ENCODE assay signal across 8 cellular contexts in genomic region chr21:33071878-33072306, GRCh38. TPM values are rescaled to one million over a fixed set of nuclear protein-coding genes. Genes with fewer than 3 reads are reported as not detected.
DNase-seq lines count a peak whose midpoint lies in the region; ATAC-seq and TF ChIP-seq lines count a peak whose summit lies in the region.

No MANE protein-coding gene starts in this region.

- H3K4me1 ChIP-seq in right atrium auricular region (peaks cover 0 to 26% of the 10 kb centered on the region in 2 donors), spleen (peaks cover 21 to 51% (median 31%) of the 10 kb centered on the region in 6 donors)

- peaks cover 0 to 5% of the 10 kb centered on the region in 2 donors for H3K9me3 ChIP-seq in right atrium auricular region
- H3K9me3 ChIP-seq in spleen: peaks cover 0 to 14% (median 3%) of the 10 kb centered on the region in 8 donors

- H3K4me1 Mint-ChIP-seq in activated B cell treated with CpG ODN at 0.5 μM for 24 hours: peaks cover 12% of the 10 kb centered on the region

- peaks cover 16 to 19% of the 10 kb centered on the region in 2 donors for H3K27me3 ChIP-seq in right atrium auricular region
- peaks cover 0 to 100% (median 80%) of the 10 kb centered on the region in 7 donors for H3K27me3 ChIP-seq in spleen (replicated peaks in 1 of 7)

- H3K27ac ChIP-seq in right atrium auricular region (no peak overlapping the region), spleen (no peak overlapping the region)

- TF ChIP-seq POLR2A in spleen (IDR thresholded peaks at IDR 0.05): no peak

- TF ChIP-seq CTCF in activated B cell treated with CpG ODN at 0.5 μM for 24 hours (IDR thresholded peaks at IDR 0.05) (no peak), right atrium auricular region (IDR thresholded peaks at IDR 0.05) (no peak), spleen (IDR thresholded peaks at IDR 0.05 in 8 of 11, conservative IDR thresholded peaks at IDR 0.05 in 3 of 11) (no peak)

- CTCF ChIA-PET in activated B cell treated with CpG ODN at 0.5 μM for 24 hours (lab: Charles Lee): no interaction called here

- H3K36me3 ChIP-seq in right atrium auricular region (no peaks in the 10 kb centered on the region), spleen (no peaks in the 10 kb centered on the region)

- H3K4me3 ChIP-seq in right atrium auricular region (peak overlapping the region; percentile 3 to 50), spleen (peak overlapping the region; percentile 11 to 73 (median 44))

- no peak for ATAC-seq in activated B cell treated with CpG ODN at 0.5 μM for 24 hours (ENCODE audit: low read depth)

- H3K4me3 Mint-ChIP-seq in activated B cell treated with CpG ODN at 0.5 μM for 24 hours: peak overlapping the region; percentile 57

- peaks cover 3% of the 10 kb centered on the region for H3K9me3 Mint-ChIP-seq in activated B cell treated with CpG ODN at 0.5 μM for 24 hours

- DNase-seq in NCI-H1105 treated with DMSO at 0.1 percent for 48 hours (lab: John Stamatoyannopoulos, UW) (peak; percentile 24), NCI-H1105 (lab: John Stamatoyannopoulos, UW) (no peak), activated B cell treated with CpG ODN at 0.5 μM for 24 hours (no peak), right atrium auricular region (ENCODE audit: low spot score) (no peak), spleen (no peak), dedifferentiated amniotic fluid mesenchymal stem cell (ENCODE audit: extremely low spot score) (no peak), A172 (ENCODE audit: low spot score) (no peak), NCI-H2081 treated with DMSO at 0.1 percent for 48 hours (lab: John Stamatoyannopoulos, UW) (no peak)

- H3K36me3 Mint-ChIP-seq in activated B cell treated with CpG ODN at 0.5 μM for 24 hours (ENCODE audit: low read depth): no peaks in the 10 kb centered on the region

- POLR2A ChIA-PET in activated B cell treated with CpG ODN at 0.5 μM for 24 hours (lab: Charles Lee): no interaction called here

- peaks cover 62% of the 10 kb centered on the region for H3K27me3 Mint-ChIP-seq in activated B cell treated with CpG ODN at 0.5 μM for 24 hours

- no peak overlapping the region for H3K27ac Mint-ChIP-seq in activated B cell treated with CpG ODN at 0.5 μM for 24 hours

- intact Hi-C loops in activated B cell treated with CpG ODN at 0.5 μM for 24 hours (cut with micrococcal nuclease) (loop anchor here (5.0 kb wide), 1 partner anchor 50 kb away; no protein-coding TSS in a partner anchor), spleen (cut with DNase I; ENCODE audit: low total_unique reads) (no loop called here)

- WGBS in spleen, 5 donors: 2 to 4% (median 3%) methylated on average over 30 to 33 of the region's 33 CpGs

RNA-seq across cellular contexts. Expression of gene OLIG1, which starts 2.0 kb away (rescaled TPM):
- total RNA-seq in activated B cell treated with CpG ODN at 0.5 μM for 24 hours (not detected in 2 replicates), right atrium auricular region (not detected), spleen (1 to 10 TPM in 2 of 7 donors, under 1 TPM in 4, not detected in 1; 0.26 to 1.8 (median 0.58) TPM)
- polyA plus RNA-seq in spleen: under 1 TPM in 2 of 3 donors, not detected in 1; 0.02 to 0.90 TPM
- total RNA-seq in A172 (2014; rRNA removed; shearing (Covaris generic)): not detected in 2 replicates

RNA-seq across cellular contexts. Expression of gene OLIG2, which starts 46.2 kb away (rescaled TPM):
- total RNA-seq in activated B cell treated with CpG ODN at 0.5 μM for 24 hours (not detected in 2 replicates), right atrium auricular region (not detected), spleen (under 1 TPM in 1 of 7 donors, not detected in 6; 0.23 TPM)
- polyA plus RNA-seq in spleen: under 1 TPM in 1 of 3 donors, not detected in 2; 0.03 TPM
- total RNA-seq in A172 (2014; rRNA removed; shearing (Covaris generic)): 1.4 and 3.9 TPM in 2 replicates
